8 cellular contexts compared by ENCODE assay signal in genomic region chr14:68794130-68794855, GRCh38. TPM values are rescaled to one million over a fixed set of nuclear protein-coding genes. Genes with fewer than 3 reads are reported as not detected.
DNase-seq lines count a peak whose midpoint lies in the region; ATAC-seq and TF ChIP-seq lines count a peak whose summit lies in the region.

No MANE protein-coding gene starts in this region.

- DNase-seq in DMS79 (lab: John Stamatoyannopoulos, UW) (peak; percentile 39), coronary artery (ENCODE audit: low spot score) (peak; percentile 96), right lobe of liver (peak; percentile 90 to 92 (median 91))
- DNase-seq in Jurkat, Clone E6-1 (ENCODE audit: low read depth, low spot score) = no peak
- peak; percentile 92 for DNase-seq in activated CD4-positive, alpha-beta T cell treated with anti-CD3 and anti-CD28 coated beads for 48 hours
- DNase-seq in stimulated activated CD4-positive, alpha-beta T cell treated with anti-CD3 and anti-CD28 coated beads, TNF-alpha, amount 100 ng/mL, for 24 hours (ENCODE audit: low read depth in 3 of 3) = peak in 2 of 3 experiments; percentile 70 to 86

- H3K9me3 ChIP-seq in right lobe of liver = no peaks in the 10 kb centered on the region

- peaks cover 0 to 30% (median 13%) of the 10 kb centered on the region in 4 donors for H3K36me3 ChIP-seq in right lobe of liver

- WGBS in right lobe of liver (ENCODE audit: insufficient coverage, low coverage, low lambda C conversion rate, missing lambda C conversion rate) = 1% methylated on average over 23 of the region's 41 CpGs

- ATAC-seq in right lobe of liver (peak; percentile 18 to 44 (median 34)), GM19455 (IDR thresholded peaks at IDR 0.05; ENCODE audit: unreplicated experiment) (no peak), HG03460 (IDR thresholded peaks at IDR 0.05; ENCODE audit: unreplicated experiment) (no peak)

- peaks cover 0 to 6% (median 3%) of the 10 kb centered on the region in 4 donors for H3K4me1 ChIP-seq in right lobe of liver

- intact Hi-C loops in right lobe of liver (cut with DNase I) = no loop called here

- TF ChIP-seq CTCF in coronary artery (IDR thresholded peaks at IDR 0.05) (no peak), right lobe of liver (IDR thresholded peaks at IDR 0.05) (no peak)

- peak overlapping the region; percentile 76 for H3K4me3 ChIP-seq in Jurkat, Clone E6-1 (ENCODE audit: low read length)
- H3K4me3 ChIP-seq in coronary artery (peak overlapping the region; percentile 91), right lobe of liver (peak overlapping the region; percentile 90 to 95 (median 93))

- peak; percentile 82 for TF ChIP-seq POLR2A in right lobe of liver (IDR thresholded peaks at IDR 0.05)

- H3K27ac ChIP-seq in coronary artery = peak overlapping the region; percentile 99 to 100
- peak overlapping the region; percentile 100 for H3K27ac ChIP-seq in right lobe of liver

- H3K27me3 ChIP-seq in right lobe of liver = no peaks in the 10 kb centered on the region

RNA-seq across cellular contexts. Expression of gene ZFP36L1, which starts 1.4 kb away (rescaled TPM):
- 23.3 TPM for polyA plus RNA-seq in Jurkat, Clone E6-1 (2012; ENCODE audit: insufficient read depth, insufficient read length)
- total RNA-seq in right lobe of liver = 100 to 1,000 TPM; 109 to 298 (median 218) TPM

Comparison
In these comparisons a context has a peak if more than half of its experiments do, and no peak if none do; other contexts are left out.
1. ATAC-seq: peak in right lobe of liver (4 of 4); none in GM19455 (single experiment) and HG03460 (single experiment).
2. Peak in every context shown above with its lines, with median percentiles within 50 percentile points of each other: H3K4me3 ChIP-seq.